Comparison of ENCODE assay signal across 8 cellular contexts in the genomic region with DNA sequence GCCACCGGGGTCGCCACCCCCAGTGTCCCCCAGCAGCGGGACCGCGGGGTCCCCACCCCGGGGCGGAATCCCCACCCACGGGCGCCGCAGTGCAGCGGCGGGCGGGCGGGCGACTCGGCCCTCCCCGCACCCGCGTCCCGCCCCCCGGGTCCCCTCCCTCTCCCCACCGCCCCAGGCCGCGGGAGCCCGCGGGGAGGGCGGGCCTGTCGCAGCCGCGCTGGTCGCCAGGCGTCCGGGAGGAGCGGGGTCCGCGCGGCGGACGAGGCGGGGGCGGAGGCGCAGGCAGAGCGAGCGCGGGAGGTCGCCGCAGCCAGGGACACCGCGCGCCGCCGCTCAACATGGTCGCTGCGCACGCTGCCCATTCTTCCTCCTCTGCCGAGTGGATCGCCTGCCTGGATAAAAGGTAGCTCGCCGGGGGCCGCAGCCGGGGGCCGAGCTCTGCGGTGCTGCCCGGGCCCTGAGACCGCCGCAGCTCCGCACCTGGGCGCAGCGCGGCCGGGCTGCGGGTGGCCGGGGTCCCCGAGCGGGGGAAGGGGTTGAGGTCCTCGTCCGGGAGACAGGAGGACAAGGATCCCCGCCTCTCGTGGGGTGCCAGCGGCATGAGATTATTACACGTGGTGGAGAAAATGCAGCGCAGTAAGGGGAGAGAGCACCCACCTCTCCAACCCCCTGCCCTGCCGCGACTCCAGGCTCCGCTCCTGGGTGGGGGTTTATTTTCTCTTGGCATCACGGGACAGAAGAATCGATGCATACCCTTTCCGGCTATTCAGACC. TPM values are rescaled to one million over a fixed set of nuclear protein-coding genes. Genes with fewer than 3 reads are reported as not detected.
DNase-seq lines count a peak whose midpoint lies in the region; ATAC-seq and TF ChIP-seq lines count a peak whose summit lies in the region.

A gene (plus strand): TSS at position 200 of the 773 bp plus-strand sequence. CDS start 139 bp downstream, at position 339.

- no peaks in the 10 kb centered on the region for H3K79me2 ChIP-seq in trophoblast cell (ENCODE audit: control insufficient read depth, insufficient read depth, low read length, poor library complexity)

- no peak within 1 kb of the TSS for H3K14ac ChIP-seq in trophoblast cell (ENCODE audit: low read length)

- H2BK5ac ChIP-seq in trophoblast cell (ENCODE audit: low read depth, low read length, poor library complexity) = no peak within 1 kb of the TSS

- H2AK5ac ChIP-seq in trophoblast cell (ENCODE audit: low read length) = no peak within 1 kb of the TSS

- no peaks in the 10 kb centered on the region for H3K9me3 Mint-ChIP-seq in activated CD8-positive, alpha-beta memory T cell treated with anti-CD3 and anti-CD28 coated beads, Interleukin-2, amount 10 ng/mL, durations not matched to agents 7 days and 5 days (ENCODE audit: low read depth)

- peaks cover 5 to 6% of the 10 kb centered on the region in 2 experiments for H3K4me1 ChIP-seq in trophoblast cell (ENCODE audit: control insufficient read depth in 1 of 2, insufficient read depth in 2 of 2, low read length in 2 of 2)

- peak within 1 kb of the TSS; percentile 57 for H3K4me3 ChIP-seq in WI38 (ENCODE audit: low read depth, low read length)
- H3K4me3 ChIP-seq in trophoblast cell (ENCODE audit: low read depth, low read length) = peak within 1 kb of the TSS; percentile 66

- H3K27me3 Mint-ChIP-seq in activated CD8-positive, alpha-beta memory T cell treated with anti-CD3 and anti-CD28 coated beads, Interleukin-2, amount 10 ng/mL, durations not matched to agents 7 days and 5 days = peaks cover 74% of the 10 kb centered on the region

- peak within 1 kb of the TSS; percentile 25 for H2AFZ ChIP-seq in trophoblast cell (ENCODE audit: insufficient read depth, low read length, poor library complexity)

- no peak for DNase-seq in activated CD8-positive, alpha-beta memory T cell treated with anti-CD3 and anti-CD28 coated beads, Interleukin-2, amount 10 ng/mL, durations not matched to agents 7 days and 5 days
- no peak for DNase-seq in activated CD8-positive, alpha-beta memory T cell treated with anti-CD3 and anti-CD28 coated beads, Interleukin-2, amount 50 U/mL, for 48 hours
- peak; percentile 11 for DNase-seq in glomerular visceral epithelial cell (ENCODE audit: extremely low spot score)
- peak in 1 of 2 donors; percentile 4 for DNase-seq in trophoblast cell
- no peak for DNase-seq in epidermal melanocyte (ENCODE audit: insufficient read length, low spot score)
- DNase-seq in NCI-H2107 treated with DMSO at 0.1 percent for 48 hours (lab: John Stamatoyannopoulos, UW; ENCODE audit: unreplicated experiment) = no peak

- H4K8ac ChIP-seq in trophoblast cell (ENCODE audit: low read depth, low read length) = no peak within 1 kb of the TSS

- no peak within 1 kb of the TSS for H3K27ac ChIP-seq in trophoblast cell (ENCODE audit: low read depth, low read length)

- no peak within 1 kb of the TSS for H3K4ac ChIP-seq in trophoblast cell (ENCODE audit: low read depth, low read length)

- TF ChIP-seq CTCF in WI38 (IDR thresholded peaks at IDR 0.05; ENCODE audit: low read depth, low read length) = no peak

- H2BK120ac ChIP-seq in trophoblast cell (ENCODE audit: insufficient read depth, low read length, poor library complexity) = no peak within 1 kb of the TSS

- H3K9ac ChIP-seq in trophoblast cell (ENCODE audit: low read length) = no peak within 1 kb of the TSS

- H3K18ac ChIP-seq in trophoblast cell (ENCODE audit: low read length) = no peak within 1 kb of the TSS

- WGBS in trophoblast cell (ENCODE audit: extremely low coverage, insufficient coverage, insufficient read length) = no CpG with 5 or more reads among the region's 88 CpGs

- H4K12ac ChIP-seq in trophoblast cell (ENCODE audit: low read depth, low read length) = peak within 1 kb of the TSS; percentile 50

- H2BK12ac ChIP-seq in trophoblast cell (ENCODE audit: low read length) = no peak within 1 kb of the TSS

- H3K27me3 ChIP-seq in trophoblast cell (ENCODE audit: insufficient read depth, low read length) = peaks cover 29% of the 10 kb centered on the region

- H3K9me3 ChIP-seq in trophoblast cell (ENCODE audit: insufficient read depth, low read depth, low read length) = no peaks in the 10 kb centered on the region

- no peaks in the 10 kb centered on the region for H3K4me1 Mint-ChIP-seq in activated CD8-positive, alpha-beta memory T cell treated with anti-CD3 and anti-CD28 coated beads, Interleukin-2, amount 10 ng/mL, durations not matched to agents 7 days and 5 days

- no peak within 1 kb of the TSS for H4K91ac ChIP-seq in trophoblast cell (ENCODE audit: low read depth, low read length)

- no peak within 1 kb of the TSS for H3K27ac Mint-ChIP-seq in activated CD8-positive, alpha-beta memory T cell treated with anti-CD3 and anti-CD28 coated beads, Interleukin-2, amount 10 ng/mL, durations not matched to agents 7 days and 5 days

- no peak within 1 kb of the TSS for H3K23ac ChIP-seq in trophoblast cell (ENCODE audit: low read length)

- no peaks in the 10 kb centered on the region for H3K36me3 ChIP-seq in trophoblast cell (ENCODE audit: control insufficient read depth in 1 of 2, insufficient read depth in 2 of 2, low read length in 2 of 2)

- no peaks in the 10 kb centered on the region for H3K79me1 ChIP-seq in trophoblast cell (ENCODE audit: low read length)

- H3K4me2 ChIP-seq in trophoblast cell (ENCODE audit: low read length) = peak within 1 kb of the TSS; percentile 96

- CTCF ChIA-PET in activated CD8-positive, alpha-beta memory T cell treated with anti-CD3 and anti-CD28 coated beads, Interleukin-2, amount 10 ng/mL, durations not matched to agents 7 days and 5 days (lab: Charles Lee) = no interaction called here

- peaks cover 1% of the 10 kb centered on the region for H3K36me3 Mint-ChIP-seq in activated CD8-positive, alpha-beta memory T cell treated with anti-CD3 and anti-CD28 coated beads, Interleukin-2, amount 10 ng/mL, durations not matched to agents 7 days and 5 days

- peak; percentile 23 for ATAC-seq in activated CD8-positive, alpha-beta memory T cell treated with anti-CD3 and anti-CD28 coated beads, Interleukin-2, amount 10 ng/mL, durations not matched to agents 7 days and 5 days
- no peak for ATAC-seq in GM18502 (IDR thresholded peaks at IDR 0.05; ENCODE audit: poor library complexity, unreplicated experiment)

- peak within 1 kb of the TSS; percentile 20 for H3K4me3 Mint-ChIP-seq in activated CD8-positive, alpha-beta memory T cell treated with anti-CD3 and anti-CD28 coated beads, Interleukin-2, amount 10 ng/mL, durations not matched to agents 7 days and 5 days

RNA-seq across cellular contexts. Expression of the gene that starts here (rescaled TPM):
- under 1 TPM in 1 of 2 experiments, not detected in 1; 0.21 TPM for total RNA-seq in activated CD8-positive, alpha-beta memory T cell treated with anti-CD3 and anti-CD28 coated beads, Interleukin-2, amount 10 ng/mL, durations not matched to agents 7 days and 5 days
- 0.22 and 0.29 TPM in 2 replicates for polyA plus RNA-seq in trophoblast cell (2013)

Comparison
In these comparisons a context has a peak if more than half of its experiments do, and no peak if none do; other contexts are left out.
1. Peak in ATAC-seq in activated CD8-positive, alpha-beta memory T cell treated with anti-CD3 and anti-CD28 coated beads, Interleukin-2, amount 10 ng/mL, durations not matched to agents 7 days and 5 days; RNA of the gene not detected or under 1 TPM.